23 cellular contexts compared by ENCODE assay signal in the genomic region with DNA sequence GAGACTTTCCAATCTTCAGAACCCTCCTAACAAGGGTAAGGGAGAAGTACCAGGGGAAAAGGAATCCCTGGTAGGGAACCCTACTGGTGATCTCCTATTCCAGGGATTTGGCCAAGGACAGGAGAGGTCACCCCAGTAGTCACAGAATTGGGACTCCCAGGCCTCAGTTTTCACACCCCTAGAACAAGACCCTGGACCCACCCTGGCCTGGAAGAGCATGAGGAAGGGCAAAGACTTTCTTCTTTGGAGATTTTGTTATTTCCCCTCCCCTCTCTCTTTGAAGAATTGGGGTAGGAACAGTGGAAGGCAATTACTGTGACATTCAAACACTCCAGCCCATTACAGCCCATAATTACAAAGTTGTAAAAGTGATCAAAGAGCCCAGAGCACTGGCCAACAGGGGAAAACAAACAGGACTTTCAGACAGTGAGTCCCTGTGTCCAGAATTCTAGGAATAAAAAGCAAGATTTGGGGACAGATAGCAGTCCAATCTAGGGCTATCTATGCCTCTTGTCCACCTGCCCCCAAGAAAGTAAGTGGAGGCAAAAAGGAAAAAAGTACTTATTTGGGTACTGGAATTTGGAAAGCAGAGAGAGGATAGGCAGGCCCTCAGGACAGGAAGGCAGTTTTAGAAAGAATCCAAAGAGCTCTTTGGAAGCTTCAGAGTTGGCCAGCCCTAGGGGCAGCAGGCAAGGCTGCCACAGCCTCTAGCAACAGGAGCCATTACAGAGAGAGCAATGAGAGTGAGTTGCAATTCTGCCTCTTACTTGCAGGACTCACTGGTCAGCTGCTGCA. TPM values are rescaled to one million over a fixed set of nuclear protein-coding genes. Genes with fewer than 3 reads are reported as not detected.
DNase-seq lines count a peak whose midpoint lies in the region; ATAC-seq, FAIRE-seq and TF ChIP-seq lines count a peak whose summit lies in the region.
"Had no signal": no experiment of that assay in that cellular context is flagged by ENCODE, and none has a peak within 500 bp of the region (broad histone marks: within the 10 kb centered on the region; RNA-seq: fewer than 3 reads in every experiment).

No MANE protein-coding gene starts in this region.

- ATAC-seq in HG02840 (IDR thresholded peaks at IDR 0.05; ENCODE audit: low FRiP score, unreplicated experiment): no peak

- peaks cover 0 to 1% of the 10 kb centered on the region in 2 donors for H3K27me3 Mint-ChIP-seq in CD8-positive, alpha-beta memory T cell
- H3K27me3 Mint-ChIP-seq: activated B cell treated with CpG ODN at 0.5 μM for 24 hours; activated CD4-positive, alpha-beta memory T cell treated with anti-CD3 and anti-CD28 coated beads for 36 hours had no signal

- H3K4me3 Mint-ChIP-seq in CD8-positive, alpha-beta memory T cell: no peak overlapping the region
- H3K4me3 Mint-ChIP-seq: activated B cell treated with CpG ODN at 0.5 μM for 24 hours; activated CD4-positive, alpha-beta memory T cell treated with anti-CD3 and anti-CD28 coated beads for 36 hours had no signal

- CTCF ChIA-PET in CD8-positive, alpha-beta memory T cell (lab: Charles Lee): interaction anchor here (1.1 to 1.9 kb wide), 3 partner anchors 48 to 116 kb away, joined by 3 to 5 read pairs (median 4); partner anchors contain the start of gene RNF43

- peak overlapping the region in 4 of 8 donors; percentile 2 to 91 (median 69) for H3K27ac Mint-ChIP-seq in CD8-positive, alpha-beta memory T cell
- H3K27ac Mint-ChIP-seq: activated B cell treated with CpG ODN at 0.5 μM for 24 hours; activated CD4-positive, alpha-beta memory T cell treated with anti-CD3 and anti-CD28 coated beads for 36 hours had no signal

- H3K4me3 ChIP-seq in CD8-positive, alpha-beta memory T cell (ENCODE audit: low read length): no peak overlapping the region
- H3K4me3 ChIP-seq in mesodermal cell (ENCODE audit: extremely low read depth, insufficient read depth, low read length, poor library complexity, severe bottlenecking) (no peak overlapping the region), skin epidermis (no peak overlapping the region), sigmoid colon (no peak overlapping the region)

- POLR2A ChIA-PET in CD8-positive, alpha-beta memory T cell (lab: Charles Lee): no interaction called here

- no peaks in the 10 kb centered on the region for H3K36me3 ChIP-seq in CD8-positive, alpha-beta memory T cell (ENCODE audit: insufficient read depth, low read length)
- H3K36me3 ChIP-seq in mesodermal cell (ENCODE audit: control insufficient read depth, insufficient read depth, low read length): no peaks in the 10 kb centered on the region
- no peaks in the 10 kb centered on the region for H3K36me3 ChIP-seq in sigmoid colon

- TF ChIP-seq CTCF in VCaP (conservative IDR thresholded peaks at IDR 0.05): no peak
- TF ChIP-seq CTCF in sigmoid colon (IDR thresholded peaks at IDR 0.05): no peak

- intact Hi-C loops in sigmoid colon (cut with DNase I): no loop called here

- H3K36me3 Mint-ChIP-seq in CD8-positive, alpha-beta memory T cell: peaks cover 0 to 15% (median 4%) of the 10 kb centered on the region in 3 donors
- H3K36me3 Mint-ChIP-seq: activated CD4-positive, alpha-beta memory T cell treated with anti-CD3 and anti-CD28 coated beads for 36 hours had no signal

- no peak for FAIRE-seq in frontal cortex (lab: Jason Lieb, UNC)
- FAIRE-seq: H1 had no signal

- H3K9me3 ChIP-seq in CD8-positive, alpha-beta memory T cell (ENCODE audit: low read length): no peaks in the 10 kb centered on the region
- H3K9me3 ChIP-seq in mesodermal cell (ENCODE audit: control insufficient read depth, low read length): no peaks in the 10 kb centered on the region
- no peaks in the 10 kb centered on the region for H3K9me3 ChIP-seq in sigmoid colon

- H3K9me3 Mint-ChIP-seq in CD8-positive, alpha-beta memory T cell: no peaks in the 10 kb centered on the region
- H3K9me3 Mint-ChIP-seq: activated B cell treated with CpG ODN at 0.5 μM for 24 hours; activated CD4-positive, alpha-beta memory T cell treated with anti-CD3 and anti-CD28 coated beads for 36 hours had no signal

- in situ Hi-C loops in KBM-7 (cut with MboI; ENCODE audit: low pct_unique_long_range_greater_than_20kb, low sequenced_read_pairs): no loop called here

- H3K4me1 Mint-ChIP-seq in CD8-positive, alpha-beta memory T cell: peaks cover 9 to 21% (median 14%) of the 10 kb centered on the region in 3 donors

- H3K27ac ChIP-seq in CD8-positive, alpha-beta memory T cell (ENCODE audit: low read depth, low read length): peak overlapping the region; percentile 20
- H3K27ac ChIP-seq in VCaP (peak overlapping the region; percentile 25; the same call in 1 of the 2 replicates), mesodermal cell (ENCODE audit: low read depth, low read length, severe bottlenecking) (peak overlapping the region; percentile 85), skin epidermis (peak overlapping the region in 16 of 21 experiments; percentile 2 to 77 (median 56)), sigmoid colon (no peak overlapping the region)

- no peak for TF ChIP-seq POLR2A in sigmoid colon (IDR thresholded peaks at IDR 0.05)

- H3K4me1 ChIP-seq in CD8-positive, alpha-beta memory T cell (ENCODE audit: insufficient read depth, low read length): peaks cover 6% of the 10 kb centered on the region
- peaks cover 26% of the 10 kb centered on the region for H3K4me1 ChIP-seq in mesodermal cell (ENCODE audit: control insufficient read depth, insufficient read depth, low read length, poor library complexity, severe bottlenecking)
- H3K4me1 ChIP-seq in sigmoid colon: no peaks in the 10 kb centered on the region

- no peak for DNase-seq in CD8-positive, alpha-beta memory T cell
- DNase-seq in sigmoid colon (no peak), KBM-7 (no peak), frontal cortex (ENCODE audit: low spot score in 2 of 2) (no peak)
- DNase-seq: activated B cell treated with CpG ODN at 0.5 μM for 24 hours; activated CD4-positive, alpha-beta memory T cell treated with anti-CD3 and anti-CD28 coated beads for 36 hours; activated gamma-delta T cell; activated T-cell treated with anti-CD3 and anti-CD28 coated beads for 4 hours; C1 segment of cervical spinal cord; cortex of kidney; IMR-90; mesenchymal stem cell; NCI-H1436 treated with DMSO at 0.1 percent for 48 hours; NCI-H524 treated with DMSO at 0.1 percent for 48 hours; stimulated activated CD4-positive, alpha-beta T cell treated with anti-CD3 and anti-CD28 coated beads, Interleukin-2, amount 100 ng/mL, for 48 hours; stimulated activated naive CD4-positive, alpha-beta T cell; T-helper 9 cell had no signal

- H3K27me3 ChIP-seq in CD8-positive, alpha-beta memory T cell (ENCODE audit: insufficient read depth, low read length, poor library complexity, severe bottlenecking): no peaks in the 10 kb centered on the region
- H3K27me3 ChIP-seq in sigmoid colon: no peaks in the 10 kb centered on the region

- no peak for TF ChIP-seq EP300 in sigmoid colon (IDR thresholded peaks at IDR 0.05)

RNA-seq across cellular contexts. Expression of gene SUPT4H1, which starts 13.4 kb away (rescaled TPM):
- total RNA-seq in CD8-positive, alpha-beta memory T cell: 100 to 1,000 TPM; 145 to 149 TPM
- 97.5 TPM for polyA plus RNA-seq in CD8-positive, alpha-beta memory T cell
- 107 TPM for polyA plus RNA-seq in mesodermal cell (2013, experiment 1 of 2)
- 91.4 TPM for polyA plus RNA-seq in mesodermal cell (2013, experiment 2 of 2)
- 10 to 100 TPM; 50.5 to 65.3 (median 57.4) TPM for total RNA-seq in sigmoid colon
- 100 to 1,000 TPM in 1 of 3 donors, 10 to 100 TPM in 2; 90.1 to 114 (median 99.3) TPM for polyA plus RNA-seq in sigmoid colon
- total RNA-seq in frontal cortex: 35.1 TPM

RNA-seq across cellular contexts. Expression of gene TSPOAP1, which starts 36.8 kb away (rescaled TPM):
- 10 to 100 TPM; 14.4 to 15.0 TPM for total RNA-seq in CD8-positive, alpha-beta memory T cell
- 4.0 TPM for polyA plus RNA-seq in CD8-positive, alpha-beta memory T cell
- polyA plus RNA-seq in mesodermal cell (2013, experiment 1 of 2): 13.3 TPM
- 9.2 TPM for polyA plus RNA-seq in mesodermal cell (2013, experiment 2 of 2)
- total RNA-seq in sigmoid colon (10 to 100 TPM; 12.5 to 28.4 (median 17.0) TPM), frontal cortex (31.0 TPM)
- polyA plus RNA-seq in sigmoid colon: 1 to 10 TPM in 2 of 3 donors, under 1 TPM in 1; 0.69 to 7.2 (median 3.6) TPM
- total RNA-seq: pulmonary artery endothelial cell had no signal

RNA-seq across cellular contexts. Expression of gene RNF43, which starts 52.0 kb away (rescaled TPM):
- total RNA-seq in CD8-positive, alpha-beta memory T cell: 1 to 10 TPM in 1 of 2 experiments, under 1 TPM in 1; 0.47 to 1.2 TPM
- polyA plus RNA-seq in CD8-positive, alpha-beta memory T cell: 1.4 TPM
- polyA plus RNA-seq in mesodermal cell (2013, experiment 1 of 2): 2.7 TPM
- polyA plus RNA-seq in mesodermal cell (2013, experiment 2 of 2): 1.7 TPM
- total RNA-seq in sigmoid colon (under 1 TPM in 3 of 4 donors, not detected in 1; 0.14 to 0.33 (median 0.28) TPM), frontal cortex (0.41 TPM)
- 10 to 100 TPM in 1 of 3 donors, 1 to 10 TPM in 2; 6.5 to 19.3 (median 7.2) TPM for polyA plus RNA-seq in sigmoid colon
- polyA plus RNA-seq: IMR-90 had no signal

Comparison
In these comparisons a context has a peak if more than half of its experiments do, and no peak if none do; other contexts are left out.
1. H3K27ac ChIP-seq: peak in CD8-positive, alpha-beta memory T cell (single experiment), VCaP (single experiment), mesodermal cell (single experiment) and skin epidermis (16 of 21); none in sigmoid colon (0 of 4).